In genomic region chr1:94924967-94925366, GRCh38 we compare ENCODE assay signal across 10 cellular contexts. TPM values are rescaled to one million over a fixed set of nuclear protein-coding genes. Genes with fewer than 3 reads are reported as not detected.
DNase-seq lines count a peak whose midpoint lies in the region; ATAC-seq and TF ChIP-seq lines count a peak whose summit lies in the region.
"Had no signal": no experiment of that assay in that cellular context is flagged by ENCODE, and none has a peak within 500 bp of the region (broad histone marks: within the 10 kb centered on the region; RNA-seq: fewer than 3 reads in every experiment).

No MANE protein-coding gene starts in this region.

- peak overlapping the region; percentile 4 to 100 for H3K27ac ChIP-seq in lung (ENCODE audit: low read depth in 1 of 2, low read length in 1 of 2)
- peak overlapping the region; percentile 96 for H3K27ac ChIP-seq in upper lobe of right lung
- no peak overlapping the region for H3K27ac ChIP-seq in CD4-positive, alpha-beta memory T cell (ENCODE audit: low read depth, low read length)
- H3K27ac ChIP-seq: neutrophil had no signal

- DNase-seq in activated naive CD8-positive, alpha-beta T cell treated with anti-CD3 and anti-CD28 coated beads, Interleukin-2, amount 50 U/mL, for 24 hours = no peak
- DNase-seq in cerebellar cortex (ENCODE audit: low spot score) = peak; percentile 28
- no peak for DNase-seq in lung (ENCODE audit: low spot score)
- DNase-seq in upper lobe of right lung = no peak
- DNase-seq in CD4-positive, alpha-beta memory T cell = no peak
- no peak for DNase-seq in HuH-7 (ENCODE audit: low spot score)
- DNase-seq in activated CD4-positive, CD25-positive, alpha-beta regulatory T cell treated with anti-CD3 and anti-CD28 coated beads, Interleukin-2, amount 50 U/mL, for 72 hours = no peak

- peaks cover 10% of the 10 kb centered on the region for H3K27me3 Mint-ChIP-seq in activated naive CD8-positive, alpha-beta T cell
- peaks cover 23% of the 10 kb centered on the region for H3K27me3 Mint-ChIP-seq in activated naive CD8-positive, alpha-beta T cell treated with anti-CD3 and anti-CD28 coated beads, Interleukin-2, amount 50 U/mL, for 24 hours
- peaks cover 27 to 33% of the 10 kb centered on the region in 2 donors for H3K27me3 Mint-ChIP-seq in CD4-positive, alpha-beta memory T cell

- intact Hi-C loops in upper lobe of right lung (cut with DNase I) = loop anchor here (10.0 kb wide), 1 partner anchor 70 kb away; no protein-coding TSS in a partner anchor
- intact Hi-C loops in CD4-positive, alpha-beta memory T cell (cut with micrococcal nuclease) = loop anchor here (5.0 to 10.0 kb wide), 4 partner anchors 37 to 307 kb away; partner anchors contain the start of gene RWDD3

- H3K4me1 ChIP-seq in lung (ENCODE audit: control insufficient read depth in 2 of 2, insufficient read depth in 2 of 2, low read length in 2 of 2) (peaks cover 9 to 34% of the 10 kb centered on the region in 2 donors), upper lobe of right lung (peaks cover 51% of the 10 kb centered on the region)
- peaks cover 7% of the 10 kb centered on the region for H3K4me1 ChIP-seq in CD4-positive, alpha-beta memory T cell (ENCODE audit: insufficient read depth, low read length)

- no peaks in the 10 kb centered on the region for H3K27me3 ChIP-seq in lung (ENCODE audit: control insufficient read depth, insufficient read depth)
- no peaks in the 10 kb centered on the region for H3K27me3 ChIP-seq in upper lobe of right lung
- H3K27me3 ChIP-seq in CD4-positive, alpha-beta memory T cell (ENCODE audit: insufficient read depth, low read length) = peaks cover 17% of the 10 kb centered on the region

- no peaks in the 10 kb centered on the region for H3K36me3 Mint-ChIP-seq in activated naive CD8-positive, alpha-beta T cell
- H3K36me3 Mint-ChIP-seq in activated naive CD8-positive, alpha-beta T cell treated with anti-CD3 and anti-CD28 coated beads, Interleukin-2, amount 50 U/mL, for 24 hours (ENCODE audit: low read depth) = no peaks in the 10 kb centered on the region
- no peaks in the 10 kb centered on the region for H3K36me3 Mint-ChIP-seq in CD4-positive, alpha-beta memory T cell

- CTCF ChIA-PET in CD4-positive, alpha-beta memory T cell (lab: Charles Lee; ENCODE audit: partially characterized antibody) = no interaction called here

- no peak overlapping the region for H3K27ac Mint-ChIP-seq in activated naive CD8-positive, alpha-beta T cell
- no peak overlapping the region for H3K27ac Mint-ChIP-seq in activated naive CD8-positive, alpha-beta T cell treated with anti-CD3 and anti-CD28 coated beads, Interleukin-2, amount 50 U/mL, for 24 hours
- H3K27ac Mint-ChIP-seq in CD4-positive, alpha-beta memory T cell = no peak overlapping the region
- H3K27ac Mint-ChIP-seq: activated B cell treated with CpG ODN at 0.5 μM for 24 hours had no signal

- POLR2A ChIA-PET in CD4-positive, alpha-beta memory T cell (lab: Charles Lee; ENCODE audit: partially characterized antibody) = no interaction called here

- TF ChIP-seq CTCF in lung (IDR thresholded peaks at IDR 0.05; ENCODE audit: control extremely low read depth, extremely low read depth) (no peak), upper lobe of right lung (IDR thresholded peaks at IDR 0.05) (no peak)

- no peaks in the 10 kb centered on the region for H3K36me3 ChIP-seq in lung (ENCODE audit: control insufficient read depth in 2 of 2, insufficient read depth in 2 of 2, low read length in 2 of 2)
- no peaks in the 10 kb centered on the region for H3K36me3 ChIP-seq in upper lobe of right lung
- no peaks in the 10 kb centered on the region for H3K36me3 ChIP-seq in CD4-positive, alpha-beta memory T cell (ENCODE audit: insufficient read depth, low read length)
- H3K36me3 ChIP-seq: neutrophil had no signal

- H3K4me1 Mint-ChIP-seq in activated naive CD8-positive, alpha-beta T cell (ENCODE audit: low read depth) = peaks cover 22% of the 10 kb centered on the region
- H3K4me1 Mint-ChIP-seq in activated naive CD8-positive, alpha-beta T cell treated with anti-CD3 and anti-CD28 coated beads, Interleukin-2, amount 50 U/mL, for 24 hours = peaks cover 12% of the 10 kb centered on the region
- peaks cover 9 to 24% (median 17%) of the 10 kb centered on the region in 4 donors for H3K4me1 Mint-ChIP-seq in CD4-positive, alpha-beta memory T cell

- H3K4me3 Mint-ChIP-seq in activated naive CD8-positive, alpha-beta T cell = peak overlapping the region; percentile 93
- H3K4me3 Mint-ChIP-seq in activated naive CD8-positive, alpha-beta T cell treated with anti-CD3 and anti-CD28 coated beads, Interleukin-2, amount 50 U/mL, for 24 hours = no peak overlapping the region
- H3K4me3 Mint-ChIP-seq in CD4-positive, alpha-beta memory T cell = peak overlapping the region in 4 of 8 donors; percentile 0 to 91 (median 56)

- H3K9me3 ChIP-seq in lung (ENCODE audit: control insufficient read depth in 2 of 2, insufficient read depth in 1 of 2, low read length in 1 of 2) (no peaks in the 10 kb centered on the region), upper lobe of right lung (no peaks in the 10 kb centered on the region)
- no peaks in the 10 kb centered on the region for H3K9me3 ChIP-seq in CD4-positive, alpha-beta memory T cell (ENCODE audit: control insufficient read depth in 1 of 2, low read length in 2 of 2)
- H3K9me3 ChIP-seq: neutrophil had no signal

- H3K9me3 Mint-ChIP-seq in activated naive CD8-positive, alpha-beta T cell (ENCODE audit: low read depth) = no peaks in the 10 kb centered on the region
- no peaks in the 10 kb centered on the region for H3K9me3 Mint-ChIP-seq in activated naive CD8-positive, alpha-beta T cell treated with anti-CD3 and anti-CD28 coated beads, Interleukin-2, amount 50 U/mL, for 24 hours
- H3K9me3 Mint-ChIP-seq in CD4-positive, alpha-beta memory T cell = no peaks in the 10 kb centered on the region
- H3K9me3 Mint-ChIP-seq: activated B cell treated with CpG ODN at 0.5 μM for 24 hours had no signal

- H3K4me3 ChIP-seq in lung (peak overlapping the region; percentile 81), upper lobe of right lung (peak overlapping the region; percentile 73)
- no peak overlapping the region for H3K4me3 ChIP-seq in CD4-positive, alpha-beta memory T cell (ENCODE audit: low read length in 2 of 2)

- WGBS in lung, 2 donors = 8 to 30% methylated on average over 3 of the region's 3 CpGs

- no peak for ATAC-seq in activated naive CD8-positive, alpha-beta T cell treated with anti-CD3 and anti-CD28 coated beads, Interleukin-2, amount 50 U/mL, for 24 hours
- no peak for ATAC-seq in lung (ENCODE audit: insufficient read depth, low FRiP score)
- ATAC-seq in upper lobe of right lung = no peak

RNA-seq across cellular contexts. Expression of gene CNN3, which starts 1.9 kb away (rescaled TPM):
- total RNA-seq in lung (100 to 1,000 TPM; 210 to 265 TPM), upper lobe of right lung (215 TPM)
- 100 to 1,000 TPM in 1 of 2 donors, 10 to 100 TPM in 1; 79.9 to 154 TPM for polyA plus RNA-seq in lung
- total RNA-seq in CD4-positive, alpha-beta memory T cell = 1 to 10 TPM; 2.6 to 3.2 TPM
- polyA plus RNA-seq in CD4-positive, alpha-beta memory T cell = 1 to 10 TPM; 1.9 to 2.3 TPM

Comparison
In these comparisons a context has a peak if more than half of its experiments do, and no peak if none do; other contexts are left out.
1. H3K4me3 ChIP-seq: peak in lung (single experiment) and upper lobe of right lung (single experiment); none in CD4-positive, alpha-beta memory T cell (0 of 2).
2. RNA of gene CNN3, which starts 1.9 kb away (total RNA-seq): 210 to 265 TPM in lung and 215 TPM in upper lobe of right lung (single experiment); 2.6 to 3.2 TPM in CD4-positive, alpha-beta memory T cell; every median in the first group is over 10 times any median in the second.